1 cellular context compared by ENCODE assay signal in genomic region chr6:39370021-39370420, GRCh38.
TF ChIP-seq lines count a peak whose summit lies in the region.

No MANE protein-coding gene starts in this region.

TF ChIP-seq in SK-N-SH treated with all-trans-retinoic acid at 6 μM for 48 hours, 23 proteins besides CTCF, POLR2A, EP300 and RAD21 (continued from another document):
- TF ChIP-seq TSHZ2 (CRISPR knock-in tag; IDR thresholded peaks at IDR 0.05) (no peak), GLIS3 (CRISPR knock-in tag; IDR thresholded peaks at IDR 0.05) (no peak), SNAI2 (CRISPR knock-in tag; IDR thresholded peaks at IDR 0.05) (no peak), BACH2 (CRISPR knock-in tag; IDR thresholded peaks at IDR 0.05; ENCODE audit: borderline replicate concordance) (no peak), ISL1 (CRISPR knock-in tag; IDR thresholded peaks at IDR 0.05) (no peak), RARB (CRISPR knock-in tag; IDR thresholded peaks at IDR 0.05) (no peak)
TF ChIP-seq in SK-N-SH treated with all-trans-retinoic acid at 6 μM for 48 hours: peak in this region for 0.
